1 cellular context compared by ENCODE assay signal in the genomic region with DNA sequence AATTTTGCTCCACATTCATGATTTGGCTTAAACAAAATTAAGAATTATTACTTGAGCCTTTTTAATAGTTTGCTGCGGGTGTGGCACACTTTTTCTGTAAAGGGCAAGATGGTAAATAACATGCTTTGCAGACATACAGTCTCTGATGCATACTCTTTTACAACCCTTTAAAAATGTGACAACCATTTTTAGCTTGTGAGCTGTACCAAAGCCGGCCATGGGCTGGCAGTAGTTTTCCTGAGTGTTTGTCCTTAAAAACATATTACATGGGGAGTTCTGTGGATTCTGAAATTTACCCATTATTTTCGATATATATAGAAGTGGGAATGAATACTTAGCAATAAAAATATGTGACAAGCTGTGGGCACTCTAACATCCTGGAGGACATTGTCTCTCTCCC.
TF ChIP-seq lines count a peak whose summit lies in the region.

No MANE protein-coding gene starts in this region.

TF ChIP-seq in WTC11, 78 proteins besides CTCF, POLR2A, EP300 and RAD21 (continued from another document):
- TF ChIP-seq, protein P1, sequence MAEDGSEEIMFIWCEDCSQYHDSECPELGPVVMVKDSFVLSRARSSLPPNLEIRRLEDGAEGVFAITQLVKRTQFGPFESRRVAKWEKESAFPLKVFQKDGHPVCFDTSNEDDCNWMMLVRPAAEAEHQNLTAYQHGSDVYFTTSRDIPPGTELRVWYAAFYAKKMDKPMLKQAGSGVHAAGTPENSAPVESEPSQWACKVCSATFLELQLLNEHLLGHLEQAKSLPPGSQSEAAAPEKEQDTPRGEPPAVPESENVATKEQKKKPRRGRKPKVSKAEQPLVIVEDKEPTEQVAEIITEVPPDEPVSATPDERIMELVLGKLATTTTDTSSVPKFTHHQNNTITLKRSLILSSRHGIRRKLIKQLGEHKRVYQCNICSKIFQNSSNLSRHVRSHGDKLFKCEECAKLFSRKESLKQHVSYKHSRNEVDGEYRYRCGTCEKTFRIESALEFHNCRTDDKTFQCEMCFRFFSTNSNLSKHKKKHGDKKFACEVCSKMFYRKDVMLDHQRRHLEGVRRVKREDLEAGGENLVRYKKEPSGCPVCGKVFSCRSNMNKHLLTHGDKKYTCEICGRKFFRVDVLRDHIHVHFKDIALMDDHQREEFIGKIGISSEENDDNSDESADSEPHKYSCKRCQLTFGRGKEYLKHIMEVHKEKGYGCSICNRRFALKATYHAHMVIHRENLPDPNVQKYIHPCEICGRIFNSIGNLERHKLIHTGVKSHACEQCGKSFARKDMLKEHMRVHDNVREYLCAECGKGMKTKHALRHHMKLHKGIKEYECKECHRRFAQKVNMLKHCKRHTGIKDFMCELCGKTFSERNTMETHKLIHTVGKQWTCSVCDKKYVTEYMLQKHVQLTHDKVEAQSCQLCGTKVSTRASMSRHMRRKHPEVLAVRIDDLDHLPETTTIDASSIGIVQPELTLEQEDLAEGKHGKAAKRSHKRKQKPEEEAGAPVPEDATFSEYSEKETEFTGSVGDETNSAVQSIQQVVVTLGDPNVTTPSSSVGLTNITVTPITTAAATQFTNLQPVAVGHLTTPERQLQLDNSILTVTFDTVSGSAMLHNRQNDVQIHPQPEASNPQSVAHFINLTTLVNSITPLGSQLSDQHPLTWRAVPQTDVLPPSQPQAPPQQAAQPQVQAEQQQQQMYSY (CRISPR knock-in tag; IDR thresholded peaks at IDR 0.05) = no peak
- no peak for TF ChIP-seq TEAD4 (CRISPR knock-in tag; IDR thresholded peaks at IDR 0.05)
- no peak for TF ChIP-seq RORB (CRISPR knock-in tag; IDR thresholded peaks at IDR 0.05)
- no peak for TF ChIP-seq CBFB (CRISPR knock-in tag; IDR thresholded peaks at IDR 0.05; ENCODE audit: low read depth)
- TF ChIP-seq ESRRA (CRISPR knock-in tag; IDR thresholded peaks at IDR 0.05; ENCODE audit: borderline replicate concordance) = no peak
